ENCODE assay signal across 8 cellular contexts in genomic region chr1:209937996-209938959, GRCh38. TPM values are rescaled to one million over a fixed set of nuclear protein-coding genes. Genes with fewer than 3 reads are reported as not detected.
DNase-seq lines count a peak whose midpoint lies in the region; ATAC-seq and TF ChIP-seq lines count a peak whose summit lies in the region.

Gene SYT14 (plus strand): TSS chr1:209938217. CDS start chr1:209938265, 48 bp downstream.

- H2BK12ac ChIP-seq in neuronal stem cell (ENCODE audit: low read length), result peak within 1 kb of the TSS; percentile 41

- H3K27me3 ChIP-seq in endocrine pancreas (ENCODE audit: control insufficient read depth, insufficient read depth, low read length) (no peaks in the 10 kb centered on the region), neuronal stem cell (ENCODE audit: control insufficient read depth in 3 of 3, insufficient read depth in 3 of 3, low read depth in 1 of 3, low read length in 3 of 3) (no peaks in the 10 kb centered on the region)

- H3K14ac ChIP-seq in neuronal stem cell (ENCODE audit: low read length), result peak within 1 kb of the TSS; percentile 14

- H2BK120ac ChIP-seq in neuronal stem cell (ENCODE audit: low read depth, low read length), result no peak within 1 kb of the TSS

- H3K9ac ChIP-seq in endocrine pancreas (ENCODE audit: control insufficient read depth, insufficient read depth, low read length), result peak within 1 kb of the TSS; percentile 91
- peak within 1 kb of the TSS; percentile 64 for H3K9ac ChIP-seq in neuronal stem cell (ENCODE audit: low read depth, low read length, poor library complexity)

- peak within 1 kb of the TSS; percentile 90 for H2BK5ac ChIP-seq in neuronal stem cell (ENCODE audit: low read length)

- H3K4ac ChIP-seq in neuronal stem cell (ENCODE audit: low read length), result no peak within 1 kb of the TSS

- whole genome bisulfite sequencing in neuronal stem cell (ENCODE audit: extremely low coverage in 2 of 2, insufficient read length in 2 of 2, insufficient replicate concordance in 1 of 2), 2 donors, result no CpG with 5 or more reads among the region's 98 CpGs

- no peak within 1 kb of the TSS for H4K91ac ChIP-seq in neuronal stem cell (ENCODE audit: low read depth, low read length, poor library complexity)

- POLR2A ChIA-PET in RWPE1 (lab: Yijun Ruan, JAX; ENCODE audit: low non-redundant PET), result no interaction called here

- peak; percentile 23 for ATAC-seq in HG02885 (IDR thresholded peaks at IDR 0.05; ENCODE audit: poor library complexity, unreplicated experiment)

- H4K8ac ChIP-seq in neuronal stem cell (ENCODE audit: low read depth, low read length), result no peak within 1 kb of the TSS

- H3K27ac ChIP-seq in RWPE1, result no peak within 1 kb of the TSS
- peak within 1 kb of the TSS; percentile 70 for H3K27ac ChIP-seq in neuronal stem cell (replicated peaks; ENCODE audit: low read length)

- H2BK15ac ChIP-seq in neuronal stem cell (ENCODE audit: low read length), result peak within 1 kb of the TSS; percentile 37

- H3K79me1 ChIP-seq in neuronal stem cell (ENCODE audit: low read depth, low read length), result no peaks in the 10 kb centered on the region

- H3K9me3 ChIP-seq in endocrine pancreas (ENCODE audit: control insufficient read depth, low read length) (no peaks in the 10 kb centered on the region), neuronal stem cell (replicated peaks in 1 of 2; ENCODE audit: control insufficient read depth in 2 of 2, insufficient read depth in 1 of 2, low read depth in 1 of 2, low read length in 2 of 2) (no peaks in the 10 kb centered on the region)

- H3K23ac ChIP-seq in neuronal stem cell (ENCODE audit: low read depth, low read length, poor library complexity), result peak within 1 kb of the TSS; percentile 85

- DNase-seq in COLO668 (lab: John Stamatoyannopoulos, UW; ENCODE audit: unreplicated experiment), result peak; percentile 97
- peak; percentile 30 for DNase-seq in RWPE1 (ENCODE audit: low spot score)
- DNase-seq in neuronal stem cell (ENCODE audit: low spot score), result peak; percentile 80
- DNase-seq in T-helper 9 cell, result no peak
- no peak for DNase-seq in GOT3 (lab: John Stamatoyannopoulos, UW)
- DNase-seq in T1000 (lab: John Stamatoyannopoulos, UW), result no peak

- peaks cover 45% of the 10 kb centered on the region for H3K4me1 ChIP-seq in endocrine pancreas (ENCODE audit: control insufficient read depth, insufficient read depth, low read length)
- H3K4me1 ChIP-seq in neuronal stem cell (ENCODE audit: control insufficient read depth in 2 of 2, insufficient read depth in 1 of 2, low read depth in 1 of 2, low read length in 2 of 2), result peaks cover 0 to 3% of the 10 kb centered on the region in 2 donors

- CTCF ChIA-PET in RWPE1 (lab: Yijun Ruan, JAX), result interaction anchor here (0.6 kb wide), 1 partner anchor 42 kb away, joined by 5 read pairs; no protein-coding TSS in a partner anchor

- no peak for TF ChIP-seq CTCF in RWPE1 (conservative IDR thresholded peaks at IDR 0.05; ENCODE audit: low read depth)

- H2AK5ac ChIP-seq in neuronal stem cell (ENCODE audit: low read depth, low read length), result no peak within 1 kb of the TSS

- peak within 1 kb of the TSS; percentile 73 for H3K4me2 ChIP-seq in neuronal stem cell (ENCODE audit: insufficient read depth, low read length, poor library complexity, severe bottlenecking)

- no peaks in the 10 kb centered on the region for H3K36me3 ChIP-seq in endocrine pancreas (ENCODE audit: control insufficient read depth, insufficient read depth, low read length)
- no peaks in the 10 kb centered on the region for H3K36me3 ChIP-seq in neuronal stem cell (replicated peaks in 1 of 2; ENCODE audit: control insufficient read depth in 2 of 2, insufficient read depth in 2 of 2, low read length in 2 of 2)

- H3K4me3 ChIP-seq in endocrine pancreas (ENCODE audit: control insufficient read depth, insufficient read depth, low read length), result peak within 1 kb of the TSS; percentile 99
- peak within 1 kb of the TSS; percentile 87 to 97 for H3K4me3 ChIP-seq in neuronal stem cell (ENCODE audit: low read length in 2 of 2)

- peak within 1 kb of the TSS; percentile 98 for H2AFZ ChIP-seq in neuronal stem cell (ENCODE audit: low read length)

- H3K18ac ChIP-seq in neuronal stem cell (ENCODE audit: low read length), result peak within 1 kb of the TSS; percentile 85

RNA-seq across cellular contexts. Expression of gene SYT14, which starts in this region (rescaled TPM):
- polyA plus RNA-seq in neuronal stem cell (2013, experiment 1 of 2), result 1.9 TPM
- polyA plus RNA-seq in neuronal stem cell (2013, experiment 2 of 2), result 1.8 TPM

Comparison
In these comparisons a context has a peak if more than half of its experiments do, and no peak if none do; other contexts are left out.
1. DNase-seq: peak in COLO668 (single experiment), RWPE1 (single experiment) and neuronal stem cell (single experiment); none in T-helper 9 cell (single experiment), GOT3 (single experiment) and T1000 (single experiment).